In the genomic region with DNA sequence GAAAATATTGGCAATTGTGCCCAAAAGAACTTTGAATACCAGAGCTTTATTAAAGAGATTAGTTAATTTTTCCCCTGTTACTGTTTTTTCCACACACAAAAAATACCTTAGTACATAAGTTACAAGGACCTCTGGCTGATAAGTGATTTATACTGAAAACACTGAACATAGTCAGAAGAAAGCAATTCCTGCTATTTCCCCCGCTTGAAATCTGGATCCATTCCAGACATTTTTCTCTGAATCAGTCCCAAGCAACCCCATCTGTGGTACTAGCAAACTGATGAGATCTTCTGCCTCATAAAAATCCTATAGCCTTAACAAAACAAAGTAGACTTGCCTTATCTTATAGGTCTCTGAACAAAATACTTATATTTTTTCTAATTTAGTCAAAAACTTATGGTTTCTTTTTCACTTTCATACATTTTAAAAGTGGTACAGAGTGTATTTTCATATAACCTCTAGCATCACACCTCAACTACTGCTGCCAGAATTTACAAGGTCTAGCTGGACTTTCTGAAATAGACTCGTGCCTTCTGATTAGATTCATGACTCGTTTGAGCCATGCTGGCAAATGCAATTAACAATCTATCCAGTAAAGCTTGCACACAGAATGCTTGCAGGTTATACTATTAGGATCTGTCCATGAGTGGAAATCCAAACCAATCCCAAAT, we compare ENCODE assay signal across 12 cellular contexts.
DNase-seq lines count a peak whose midpoint lies in the region; ATAC-seq and TF ChIP-seq lines count a peak whose summit lies in the region.
"Had no signal": no experiment of that assay in that cellular context is flagged by ENCODE, and none has a peak within 500 bp of the region (broad histone marks: within the 10 kb centered on the region; RNA-seq: fewer than 3 reads in every experiment).

No MANE protein-coding gene starts in this region.

- no peak overlapping the region for H3K14ac ChIP-seq in trophoblast cell (ENCODE audit: low read length)

- no peak overlapping the region for H3K4me2 ChIP-seq in trophoblast cell (ENCODE audit: low read length)

- H3K27me3 Mint-ChIP-seq in stimulated activated naive CD8-positive, alpha-beta T cell treated with anti-CD3 and anti-CD28 coated beads, Interleukin-15, amount 100 ng/mL, for 72 hours, result no peaks in the 10 kb centered on the region
- H3K27me3 Mint-ChIP-seq: memory B cell had no signal

- H3K36me3 ChIP-seq in trophoblast cell (ENCODE audit: control insufficient read depth in 1 of 2, insufficient read depth in 2 of 2, low read length in 2 of 2), result no peaks in the 10 kb centered on the region
- H3K36me3 ChIP-seq: upper lobe of right lung had no signal

- DNase-seq in Daoy (ENCODE audit: low read depth), result peak; percentile 84
- peak; percentile 40 for DNase-seq in RKO (ENCODE audit: low spot score)
- DNase-seq in epithelial cell of esophagus (ENCODE audit: low read depth), result peak; percentile 66
- peak; percentile 9 to 69 for DNase-seq in trophoblast cell
- no peak for DNase-seq in activated CD4-positive, alpha-beta T cell treated with anti-CD3 and anti-CD28 coated beads for 48 hours
- DNase-seq in stimulated activated naive CD8-positive, alpha-beta T cell treated with anti-CD3 and anti-CD28 coated beads, Interleukin-15, amount 100 ng/mL, for 72 hours, result no peak
- DNase-seq: NCI-H1694 treated with DMSO at 0.1 percent for 48 hours, right cardiac atrium, upper lobe of right lung had no signal

- H3K79me1 ChIP-seq in trophoblast cell (ENCODE audit: low read length), result no peaks in the 10 kb centered on the region

- no peak overlapping the region for H2BK120ac ChIP-seq in trophoblast cell (ENCODE audit: insufficient read depth, low read length, poor library complexity)

- no peak overlapping the region for H3K4ac ChIP-seq in trophoblast cell (ENCODE audit: low read depth, low read length)

- H3K4me3 ChIP-seq in epithelial cell of esophagus (ENCODE audit: low read length) (no peak overlapping the region), trophoblast cell (ENCODE audit: low read depth, low read length) (no peak overlapping the region)
- H3K4me3 ChIP-seq: upper lobe of right lung had no signal

- WGBS in trophoblast cell (ENCODE audit: extremely low coverage, insufficient coverage, insufficient read length), result no CpG with 5 or more reads among the region's 3 CpGs

- H2AK5ac ChIP-seq in trophoblast cell (ENCODE audit: low read length), result no peak overlapping the region

- no peak overlapping the region for H3K18ac ChIP-seq in trophoblast cell (ENCODE audit: low read length)

- H3K27ac Mint-ChIP-seq in stimulated activated naive CD8-positive, alpha-beta T cell treated with anti-CD3 and anti-CD28 coated beads, Interleukin-15, amount 100 ng/mL, for 72 hours, result no peak overlapping the region
- H3K27ac Mint-ChIP-seq: memory B cell had no signal

- H3K9me3 Mint-ChIP-seq in stimulated activated naive CD8-positive, alpha-beta T cell treated with anti-CD3 and anti-CD28 coated beads, Interleukin-15, amount 100 ng/mL, for 72 hours, result peaks cover 0 to 2% of the 10 kb centered on the region in 2 donors

- peaks cover 3 to 5% of the 10 kb centered on the region in 2 experiments for H3K4me1 ChIP-seq in trophoblast cell (ENCODE audit: control insufficient read depth in 1 of 2, insufficient read depth in 2 of 2, low read length in 2 of 2)
- H3K4me1 ChIP-seq: upper lobe of right lung had no signal

- H2BK12ac ChIP-seq in trophoblast cell (ENCODE audit: low read length), result no peak overlapping the region

- ATAC-seq in GM19035 (IDR thresholded peaks at IDR 0.05; ENCODE audit: unreplicated experiment), result no peak
- ATAC-seq in HG03442 (IDR thresholded peaks at IDR 0.05; ENCODE audit: unreplicated experiment), result no peak
- ATAC-seq in stimulated activated naive CD8-positive, alpha-beta T cell treated with anti-CD3 and anti-CD28 coated beads, Interleukin-15, amount 100 ng/mL, for 72 hours, result no peak
- ATAC-seq: right cardiac atrium, upper lobe of right lung had no signal

- H2BK5ac ChIP-seq in trophoblast cell (ENCODE audit: low read depth, low read length, poor library complexity), result no peak overlapping the region

- H3K9me3 ChIP-seq in trophoblast cell (ENCODE audit: insufficient read depth, low read depth, low read length), result no peaks in the 10 kb centered on the region
- H3K9me3 ChIP-seq: upper lobe of right lung had no signal

- H3K23ac ChIP-seq in trophoblast cell (ENCODE audit: low read length), result no peak overlapping the region

- H4K8ac ChIP-seq in trophoblast cell (ENCODE audit: low read depth, low read length), result no peak overlapping the region

- no peaks in the 10 kb centered on the region for H3K79me2 ChIP-seq in trophoblast cell (ENCODE audit: control insufficient read depth, insufficient read depth, low read length, poor library complexity)

- no peak overlapping the region for H3K9ac ChIP-seq in trophoblast cell (ENCODE audit: low read length)

- H3K27ac ChIP-seq in trophoblast cell (ENCODE audit: low read depth, low read length), result peak overlapping the region; percentile 21
- H3K27ac ChIP-seq: upper lobe of right lung had no signal

- no peak for TF ChIP-seq CTCF in epithelial cell of esophagus (IDR thresholded peaks at IDR 0.05; ENCODE audit: insufficient read depth, low read depth, low read length, missing control alignments)

- no peak overlapping the region for H4K12ac ChIP-seq in trophoblast cell (ENCODE audit: low read depth, low read length)

- H4K91ac ChIP-seq in trophoblast cell (ENCODE audit: low read depth, low read length), result no peak overlapping the region

- H3K4me3 Mint-ChIP-seq in stimulated activated naive CD8-positive, alpha-beta T cell treated with anti-CD3 and anti-CD28 coated beads, Interleukin-15, amount 100 ng/mL, for 72 hours, result no peak overlapping the region
- H3K4me3 Mint-ChIP-seq: memory B cell had no signal

- H3K4me1 Mint-ChIP-seq in stimulated activated naive CD8-positive, alpha-beta T cell treated with anti-CD3 and anti-CD28 coated beads, Interleukin-15, amount 100 ng/mL, for 72 hours, result no peaks in the 10 kb centered on the region
- H3K4me1 Mint-ChIP-seq: memory B cell had no signal

- no peaks in the 10 kb centered on the region for H3K27me3 ChIP-seq in trophoblast cell (ENCODE audit: insufficient read depth, low read length)
- H3K27me3 ChIP-seq: upper lobe of right lung had no signal

- no peak overlapping the region for H2AFZ ChIP-seq in trophoblast cell (ENCODE audit: insufficient read depth, low read length, poor library complexity)

Comparison
In these comparisons a context has a peak if more than half of its experiments do, and no peak if none do; other contexts are left out.
1. DNase-seq: peak in Daoy (single experiment), RKO (single experiment), epithelial cell of esophagus (single experiment) and trophoblast cell (2 of 2); none in activated CD4-positive, alpha-beta T cell treated with anti-CD3 and anti-CD28 coated beads for 48 hours (single experiment) and stimulated activated naive CD8-positive, alpha-beta T cell treated with anti-CD3 and anti-CD28 coated beads, Interleukin-15, amount 100 ng/mL, for 72 hours (0 of 2).